In genomic region chr6:88455317-88455716, GRCh38 we compare ENCODE assay signal across 18 cellular contexts.
"Had no signal": no experiment of that assay in that cellular context is flagged by ENCODE, and none has a peak within 500 bp of the region (broad histone marks: within the 10 kb centered on the region; RNA-seq: fewer than 3 reads in every experiment).

No MANE protein-coding gene starts in this region.

- DNase-seq: activated CD4-positive, alpha-beta T cell treated with anti-CD3 and anti-CD28 coated beads, Interleukin-2, amount 50 U/mL, for 1 hour; activated CD8-positive, alpha-beta memory T cell treated with anti-CD3 and anti-CD28 coated beads, Interleukin-2, amount 50 U/mL, for 4 hours; activated naive CD4-positive, alpha-beta T cell treated with anti-CD3 and anti-CD28 coated beads for 36 hours; activated T-cell treated with anti-CD3 and anti-CD28 coated beads, Interleukin-2, amount 50 U/mL, for 4 hours; cortex of kidney; effector CD4-positive, alpha-beta T cell; gastrocnemius medialis; immature natural killer cell; kidney glomerular epithelial cell; mesenchymal stem cell; naive thymus-derived CD4-positive, alpha-beta T cell; psoas muscle; right lobe of liver; small intestine; stimulated activated CD4-positive, alpha-beta T cell treated with anti-CD3 and anti-CD28 coated beads, Interleukin-15, amount 100 ng/mL, for 24 hours; stimulated activated CD4-positive, alpha-beta T cell treated with anti-CD3 and anti-CD28 coated beads, Interleukin-2, amount 100 ng/mL, for 48 hours had no signal

- H3K27ac ChIP-seq: gastrocnemius medialis, neural progenitor cell, psoas muscle, right lobe of liver had no signal

- ATAC-seq: activated CD4-positive, CD25-positive, alpha-beta regulatory T cell treated with anti-CD3 and anti-CD28 coated beads, Interleukin-2, amount 50 U/mL, for 24 hours; activated T-cell treated with anti-CD3 and anti-CD28 coated beads, Interleukin-2, amount 50 U/mL, for 4 hours; gastrocnemius medialis; naive thymus-derived CD4-positive, alpha-beta T cell; psoas muscle; right lobe of liver had no signal
